ENCODE assay signal across 24 cellular contexts in the genomic region with DNA sequence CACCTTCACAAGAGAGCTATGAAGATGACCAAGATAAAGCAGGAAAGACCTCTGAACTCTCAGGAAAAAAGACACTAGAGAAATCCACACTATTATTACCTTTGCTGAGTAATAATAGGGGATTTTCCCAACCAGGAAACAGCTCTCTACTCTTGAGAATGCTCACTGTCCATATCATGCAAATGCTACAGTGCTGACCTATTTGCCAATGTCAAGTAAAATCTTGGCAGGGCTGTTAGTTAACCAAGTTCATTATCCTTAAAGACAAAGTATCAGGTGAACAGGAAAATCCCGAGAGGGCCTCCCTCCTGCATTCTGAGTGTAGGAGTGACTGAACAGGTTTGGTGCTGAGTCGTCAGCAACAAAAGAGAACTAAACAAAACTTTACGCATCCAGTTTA.
DNase-seq lines count a peak whose midpoint lies in the region; FAIRE-seq and TF ChIP-seq lines count a peak whose summit lies in the region.
"Had no signal": no experiment of that assay in that cellular context is flagged by ENCODE, and none has a peak within 500 bp of the region (broad histone marks: within the 10 kb centered on the region; RNA-seq: fewer than 3 reads in every experiment).

No MANE protein-coding gene starts in this region.

- H3K36me3 ChIP-seq in astrocyte (ENCODE audit: insufficient read depth, low read length): no peaks in the 10 kb centered on the region
- no peaks in the 10 kb centered on the region for H3K36me3 ChIP-seq in kidney epithelial cell (ENCODE audit: control insufficient read depth, insufficient read depth, low read length)
- H3K36me3 ChIP-seq: SJSA1, tibial artery had no signal

- H3K36me3 Mint-ChIP-seq in astrocyte (ENCODE audit: low read depth, unreplicated experiment): no peaks in the 10 kb centered on the region
- H3K36me3 Mint-ChIP-seq in type B pancreatic cell: no peaks in the 10 kb centered on the region
- H3K36me3 Mint-ChIP-seq: naive thymus-derived CD4-positive, alpha-beta T cell; stimulated activated effector memory CD8-positive, alpha-beta T cell treated with anti-CD3 and anti-CD28 coated beads, Interleukin-12 subunit alpha, Interleukin-12 subunit beta, amount 100 ng/mL, for 72 hours had no signal

- no peak overlapping the region for H3K4me3 ChIP-seq in astrocyte (ENCODE audit: insufficient read depth, low read depth, low read length)
- no peak overlapping the region for H3K4me3 ChIP-seq in kidney epithelial cell (ENCODE audit: low read depth, low read length)
- H3K4me3 ChIP-seq in lower leg skin (ENCODE audit: low read depth, poor library complexity, severe bottlenecking): no peak overlapping the region
- H3K4me3 ChIP-seq: K562, SJSA1, tibial artery had no signal

- peaks cover 16% of the 10 kb centered on the region for H3K4me1 ChIP-seq in astrocyte (ENCODE audit: insufficient read depth, low read length)

- no peaks in the 10 kb centered on the region for H3K27me3 ChIP-seq in astrocyte (ENCODE audit: insufficient read depth, low read length)
- H3K27me3 ChIP-seq in kidney epithelial cell (ENCODE audit: control insufficient read depth, insufficient read depth, low read length): no peaks in the 10 kb centered on the region
- H3K27me3 ChIP-seq: SJSA1, tibial artery had no signal

- no peak overlapping the region for H3K9ac ChIP-seq in astrocyte (ENCODE audit: low read length)

- 48 to 60% methylated on average over 3 of the region's 3 CpGs for WGBS in lower leg skin, 2 donors

- H3K9me3 Mint-ChIP-seq in astrocyte (ENCODE audit: unreplicated experiment) (no peaks in the 10 kb centered on the region), type B pancreatic cell (peaks cover 11% of the 10 kb centered on the region)
- H3K9me3 Mint-ChIP-seq: stimulated activated effector memory CD8-positive, alpha-beta T cell treated with anti-CD3 and anti-CD28 coated beads, Interleukin-12 subunit alpha, Interleukin-12 subunit beta, amount 100 ng/mL, for 72 hours had no signal

- in situ Hi-C loops in ACHN (cut with HindIII; ENCODE audit: low pct_ligation_motif_present, low pct_unique_long_range_greater_than_20kb, low sequenced_read_pairs): no loop called here

- no peaks in the 10 kb centered on the region for H3K79me2 ChIP-seq in astrocyte (ENCODE audit: insufficient read depth, low read length)

- H3K4me2 ChIP-seq in astrocyte (ENCODE audit: low read length): no peak overlapping the region

- H3K27ac Mint-ChIP-seq in astrocyte (ENCODE audit: unreplicated experiment) (no peak overlapping the region), type B pancreatic cell (peak overlapping the region; percentile 38)
- H3K27ac Mint-ChIP-seq: activated CD4-positive, alpha-beta T cell treated with anti-CD3 and anti-CD28 coated beads for 36 hours; naive thymus-derived CD4-positive, alpha-beta T cell; stimulated activated effector memory CD8-positive, alpha-beta T cell treated with anti-CD3 and anti-CD28 coated beads, Interleukin-12 subunit alpha, Interleukin-12 subunit beta, amount 100 ng/mL, for 72 hours had no signal

- DNase-seq in DMS153 (lab: John Stamatoyannopoulos, UW): peak; percentile 23
- DNase-seq in DMS153 treated with DMSO at 0.1 percent for 48 hours (lab: John Stamatoyannopoulos, UW; ENCODE audit: unreplicated experiment): no peak
- DNase-seq in astrocyte (ENCODE audit: low read depth): no peak
- DNase-seq in kidney epithelial cell (ENCODE audit: low read depth): peak; percentile 85
- DNase-seq in type B pancreatic cell (ENCODE audit: extremely low spot score, unreplicated experiment): no peak
- DNase-seq in ACHN: no peak
- DNase-seq in lower leg skin (ENCODE audit: low spot score in 2 of 2): no peak
- DNase-seq in NCI-H1105 (lab: John Stamatoyannopoulos, UW): no peak
- DNase-seq: activated CD4-positive, alpha-beta T cell treated with anti-CD3 and anti-CD28 coated beads for 36 hours; activated CD8-positive, alpha-beta memory T cell treated with anti-CD3 and anti-CD28 coated beads, Interleukin-2, amount 50 U/mL, for 48 hours; activated naive CD4-positive, alpha-beta T cell treated with Interleukin-2 at 50 U/mL for 16 hours; C1 segment of cervical spinal cord; DMS79; left ventricle myocardium superior; naive thymus-derived CD4-positive, alpha-beta T cell; NCI-H1092 treated with DMSO at 0.1 percent for 48 hours; NCI-H2107; T1000; tibial artery had no signal

- no peak for TF ChIP-seq POLR2A in lower leg skin (IDR thresholded peaks at IDR 0.05)

- H3K27ac ChIP-seq in astrocyte (ENCODE audit: low read depth, low read length): no peak overlapping the region
- H3K27ac ChIP-seq: 22Rv1, SJSA1, tibial artery had no signal

- H3K4me3 Mint-ChIP-seq in astrocyte (ENCODE audit: unreplicated experiment) (no peak overlapping the region), type B pancreatic cell (no peak overlapping the region)
- H3K4me3 Mint-ChIP-seq: activated CD4-positive, alpha-beta T cell treated with anti-CD3 and anti-CD28 coated beads for 36 hours; naive thymus-derived CD4-positive, alpha-beta T cell; stimulated activated effector memory CD8-positive, alpha-beta T cell treated with anti-CD3 and anti-CD28 coated beads, Interleukin-12 subunit alpha, Interleukin-12 subunit beta, amount 100 ng/mL, for 72 hours had no signal

- no peaks in the 10 kb centered on the region for H4K20me1 ChIP-seq in astrocyte (ENCODE audit: insufficient read depth, low read length)

- H3K27me3 Mint-ChIP-seq in astrocyte (ENCODE audit: low read depth, unreplicated experiment) (peaks cover 1% of the 10 kb centered on the region), type B pancreatic cell (peaks cover 4% of the 10 kb centered on the region)
- H3K27me3 Mint-ChIP-seq: activated CD4-positive, alpha-beta T cell treated with anti-CD3 and anti-CD28 coated beads for 36 hours; naive thymus-derived CD4-positive, alpha-beta T cell had no signal

- H2AFZ ChIP-seq in astrocyte (ENCODE audit: low read depth, low read length): no peak overlapping the region

- peaks cover 20% of the 10 kb centered on the region for H3K4me1 Mint-ChIP-seq in astrocyte (ENCODE audit: low read depth, unreplicated experiment)
- peaks cover 23% of the 10 kb centered on the region for H3K4me1 Mint-ChIP-seq in type B pancreatic cell (ENCODE audit: unreplicated experiment)
- H3K4me1 Mint-ChIP-seq: activated CD4-positive, alpha-beta T cell treated with anti-CD3 and anti-CD28 coated beads for 36 hours; naive thymus-derived CD4-positive, alpha-beta T cell; stimulated activated effector memory CD8-positive, alpha-beta T cell treated with anti-CD3 and anti-CD28 coated beads, Interleukin-12 subunit alpha, Interleukin-12 subunit beta, amount 100 ng/mL, for 72 hours had no signal

- intact Hi-C loops in lower leg skin (cut with DNase I; ENCODE audit: low total_unique reads): no loop called here

- H3K9me3 ChIP-seq in astrocyte (ENCODE audit: insufficient read depth, low read depth, low read length): no peaks in the 10 kb centered on the region
- H3K9me3 ChIP-seq: SJSA1, tibial artery had no signal

- FAIRE-seq in astrocyte (lab: Jason Lieb, UNC): peak; percentile 50
- FAIRE-seq: GM19239, K562 had no signal

- no peak for TF ChIP-seq CTCF in astrocyte (IDR thresholded peaks at IDR 0.05; ENCODE audit: insufficient read depth, low read depth, low read length)
- no peak for TF ChIP-seq CTCF in kidney epithelial cell (IDR thresholded peaks at IDR 0.05; ENCODE audit: insufficient read depth, low read length, poor library complexity, severe bottlenecking)
- TF ChIP-seq CTCF in type B pancreatic cell (conservative IDR thresholded peaks at IDR 0.05): no peak
- no peak for TF ChIP-seq CTCF in lower leg skin (IDR thresholded peaks at IDR 0.05)

Comparison
In these comparisons a context has a peak if more than half of its experiments do, and no peak if none do; other contexts are left out.
1. DNase-seq: peak in DMS153 (single experiment) and kidney epithelial cell (single experiment); none in DMS153 treated with DMSO at 0.1 percent for 48 hours (single experiment), astrocyte (single experiment), type B pancreatic cell (single experiment), ACHN (single experiment), lower leg skin (0 of 2) and NCI-H1105 (single experiment).